ENCODE assay signal across 8 cellular contexts in the genomic region with DNA sequence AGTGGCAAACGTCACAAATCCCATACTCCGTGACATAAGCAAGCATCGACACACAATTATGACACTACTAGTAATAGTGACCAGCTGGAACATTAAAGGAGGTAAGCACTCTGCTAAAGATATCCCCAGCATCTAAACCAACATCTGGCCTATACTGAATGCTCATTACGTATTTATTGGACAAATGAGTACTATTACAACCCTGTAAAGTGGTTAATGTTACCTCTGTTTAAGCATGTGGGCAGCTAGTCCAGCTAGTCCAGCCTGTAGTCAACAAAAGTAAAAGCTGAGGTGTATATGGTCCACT. TPM values are rescaled to one million over a fixed set of nuclear protein-coding genes. Genes with fewer than 3 reads are reported as not detected.
DNase-seq lines count a peak whose midpoint lies in the region; ATAC-seq and TF ChIP-seq lines count a peak whose summit lies in the region.

No MANE protein-coding gene starts in this region.

- 0% methylated on average over 4 of the region's 4 CpGs for WGBS in SK-N-SH (ENCODE audit: low lambda C conversion rate)
- 17 to 20% methylated on average over 1 to 2 of the region's 4 CpGs for WGBS in gastroesophageal sphincter (ENCODE audit: low coverage in 1 of 2), 2 donors

- H3K4me1 ChIP-seq in SK-N-SH (ENCODE audit: control insufficient read depth in 1 of 2, insufficient read depth in 2 of 2, low read depth in 1 of 2, low read length in 1 of 2) (peaks cover 0 to 3% of the 10 kb centered on the region in 2 experiments; a peak in 1 of 4 replicates), gastroesophageal sphincter (no peaks in the 10 kb centered on the region)

- H3K27ac ChIP-seq in SK-N-SH (ENCODE audit: low read depth in 2 of 2, low read length in 1 of 2) (no peak overlapping the region), gastroesophageal sphincter (peak overlapping the region in 3 of 4 donors; percentile 80 to 91 (median 89))

- intact Hi-C loops in activated naive CD4-positive, alpha-beta T cell treated with anti-CD3 and anti-CD28 coated beads for 36 hours (cut with micrococcal nuclease), result loop anchor here (1.0 to 2.0 kb wide), 7 partner anchors 67 to 581 kb away; a partner anchor contains a TSS

- no peaks in the 10 kb centered on the region for H3F3A ChIP-seq in SK-N-SH (replicated peaks; ENCODE audit: insufficient read depth)

- H3K36me3 ChIP-seq in SK-N-SH (replicated peaks in 1 of 2; ENCODE audit: control insufficient read depth in 1 of 2, insufficient read depth in 2 of 2, low read length in 1 of 2) (no peaks in the 10 kb centered on the region), gastroesophageal sphincter (no peaks in the 10 kb centered on the region)

- ATAC-seq in gastroesophageal sphincter, result no peak

- peak overlapping the region; percentile 89 for H3K4me3 Mint-ChIP-seq in activated naive CD4-positive, alpha-beta T cell treated with anti-CD3 and anti-CD28 coated beads for 36 hours
- H3K4me3 Mint-ChIP-seq in type B pancreatic cell, result peak overlapping the region; percentile 94

- H3K4me3 ChIP-seq in SK-N-SH (ENCODE audit: low read depth in 2 of 2, low read length in 1 of 2) (peak overlapping the region; percentile 69 to 73; a peak in 2 of 4 replicates), gastroesophageal sphincter (peak overlapping the region; percentile 55 to 67)

- TF ChIP-seq CTCF in SK-N-SH (IDR thresholded peaks at IDR 0.05) (no peak; the same call in 1 of the 2 replicates), gastroesophageal sphincter (IDR thresholded peaks at IDR 0.05) (no peak), type B pancreatic cell (conservative IDR thresholded peaks at IDR 0.05) (no peak)

- no peaks in the 10 kb centered on the region for H3K9me2 ChIP-seq in SK-N-SH

- no peak overlapping the region for H3K9ac ChIP-seq in SK-N-SH

- TF ChIP-seq RAD21 in SK-N-SH (IDR thresholded peaks at IDR 0.05; ENCODE audit: low read length), result no peak

- H2AFZ ChIP-seq in SK-N-SH (ENCODE audit: low read depth), result peak overlapping the region; percentile 81; the same call in 1 of the 2 replicates

- no peaks in the 10 kb centered on the region; the same call in 1 of the 2 replicates for H3K27me3 ChIP-seq in SK-N-SH (ENCODE audit: insufficient read depth)
- H3K27me3 ChIP-seq in gastroesophageal sphincter, result no peaks in the 10 kb centered on the region

- no peaks in the 10 kb centered on the region for H4K20me1 ChIP-seq in SK-N-SH (ENCODE audit: insufficient read depth)

- no peaks in the 10 kb centered on the region for H3K9me3 Mint-ChIP-seq in activated naive CD4-positive, alpha-beta T cell treated with anti-CD3 and anti-CD28 coated beads for 36 hours
- H3K9me3 Mint-ChIP-seq in type B pancreatic cell, result no peaks in the 10 kb centered on the region

- peak overlapping the region; percentile 79; the same call in 1 of the 2 replicates for H3K4me2 ChIP-seq in SK-N-SH

- H3K9me3 ChIP-seq in SK-N-SH, result no peaks in the 10 kb centered on the region
- no peaks in the 10 kb centered on the region for H3K9me3 ChIP-seq in gastroesophageal sphincter

- peaks cover 13% of the 10 kb centered on the region for H3K4me1 Mint-ChIP-seq in activated naive CD4-positive, alpha-beta T cell treated with anti-CD3 and anti-CD28 coated beads for 36 hours (ENCODE audit: low read depth)
- H3K4me1 Mint-ChIP-seq in type B pancreatic cell (ENCODE audit: unreplicated experiment), result peaks cover 4% of the 10 kb centered on the region

- TF ChIP-seq EP300 in SK-N-SH (IDR thresholded peaks at IDR 0.05; ENCODE audit: borderline replicate concordance in 1 of 2, low read depth in 1 of 2, low read length in 1 of 2) (no peak), gastroesophageal sphincter (IDR thresholded peaks at IDR 0.05) (no peak)

- CTCF ChIA-PET in activated naive CD4-positive, alpha-beta T cell treated with anti-CD3 and anti-CD28 coated beads for 36 hours (lab: Charles Lee), result interaction anchor here (1.3 to 1.6 kb wide), 3 partner anchors 21 to 136 kb away, joined by 3 to 8 read pairs (median 4); no protein-coding TSS in a partner anchor
- CTCF ChIA-PET in SK-N-SH (lab: Yijun Ruan, JAX), result interaction anchor here (0.5 to 2.6 kb wide), 15 partner anchors 7 to 391 kb away, joined by 3 to 13 read pairs (median 4); a partner anchor contains a TSS

- POLR2A ChIA-PET in SK-N-SH (lab: Yijun Ruan, JAX), result no interaction called here

- TF ChIP-seq POLR2A in gastroesophageal sphincter (IDR thresholded peaks at IDR 0.05), result no peak

- no peak for DNase-seq in activated naive CD4-positive, alpha-beta T cell treated with anti-CD3 and anti-CD28 coated beads for 36 hours
- DNase-seq in activated naive CD4-positive, alpha-beta T cell (lab: John Stamatoyannopoulos, UW), result no peak
- DNase-seq in SK-N-SH (no peak), type B pancreatic cell (ENCODE audit: extremely low spot score, unreplicated experiment) (no peak), NCI-H187 (lab: John Stamatoyannopoulos, UW) (no peak), putamen (ENCODE audit: low spot score) (no peak), HCEC 1CT (no peak)

- peak overlapping the region; percentile 69 for H3K27ac Mint-ChIP-seq in activated naive CD4-positive, alpha-beta T cell treated with anti-CD3 and anti-CD28 coated beads for 36 hours
- peak overlapping the region; percentile 96 for H3K27ac Mint-ChIP-seq in type B pancreatic cell

- no peaks in the 10 kb centered on the region for H3K36me3 Mint-ChIP-seq in activated naive CD4-positive, alpha-beta T cell treated with anti-CD3 and anti-CD28 coated beads for 36 hours (ENCODE audit: low read depth)
- H3K36me3 Mint-ChIP-seq in type B pancreatic cell, result no peaks in the 10 kb centered on the region

- no peaks in the 10 kb centered on the region for H3K27me3 Mint-ChIP-seq in activated naive CD4-positive, alpha-beta T cell treated with anti-CD3 and anti-CD28 coated beads for 36 hours (ENCODE audit: low read depth)
- no peaks in the 10 kb centered on the region for H3K27me3 Mint-ChIP-seq in type B pancreatic cell

- peaks cover 24% of the 10 kb centered on the region for H3K79me2 ChIP-seq in SK-N-SH (ENCODE audit: insufficient read depth)

TF ChIP-seq in SK-N-SH, 30 proteins besides CTCF, POLR2A, EP300 and RAD21 (continues in another document):
- TF ChIP-seq, protein P1, sequence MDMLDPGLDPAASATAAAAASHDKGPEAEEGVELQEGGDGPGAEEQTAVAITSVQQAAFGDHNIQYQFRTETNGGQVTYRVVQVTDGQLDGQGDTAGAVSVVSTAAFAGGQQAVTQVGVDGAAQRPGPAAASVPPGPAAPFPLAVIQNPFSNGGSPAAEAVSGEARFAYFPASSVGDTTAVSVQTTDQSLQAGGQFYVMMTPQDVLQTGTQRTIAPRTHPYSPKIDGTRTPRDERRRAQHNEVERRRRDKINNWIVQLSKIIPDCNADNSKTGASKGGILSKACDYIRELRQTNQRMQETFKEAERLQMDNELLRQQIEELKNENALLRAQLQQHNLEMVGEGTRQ (IDR thresholded peaks at IDR 0.05; ENCODE audit: borderline replicate concordance, low read depth, low read length), result no peak
- no peak for TF ChIP-seq GABPA (IDR thresholded peaks at IDR 0.05; ENCODE audit: low read depth)
- TF ChIP-seq YY1 (IDR thresholded peaks at IDR 0.05; ENCODE audit: low read depth), result no peak
- TF ChIP-seq, protein P2, sequence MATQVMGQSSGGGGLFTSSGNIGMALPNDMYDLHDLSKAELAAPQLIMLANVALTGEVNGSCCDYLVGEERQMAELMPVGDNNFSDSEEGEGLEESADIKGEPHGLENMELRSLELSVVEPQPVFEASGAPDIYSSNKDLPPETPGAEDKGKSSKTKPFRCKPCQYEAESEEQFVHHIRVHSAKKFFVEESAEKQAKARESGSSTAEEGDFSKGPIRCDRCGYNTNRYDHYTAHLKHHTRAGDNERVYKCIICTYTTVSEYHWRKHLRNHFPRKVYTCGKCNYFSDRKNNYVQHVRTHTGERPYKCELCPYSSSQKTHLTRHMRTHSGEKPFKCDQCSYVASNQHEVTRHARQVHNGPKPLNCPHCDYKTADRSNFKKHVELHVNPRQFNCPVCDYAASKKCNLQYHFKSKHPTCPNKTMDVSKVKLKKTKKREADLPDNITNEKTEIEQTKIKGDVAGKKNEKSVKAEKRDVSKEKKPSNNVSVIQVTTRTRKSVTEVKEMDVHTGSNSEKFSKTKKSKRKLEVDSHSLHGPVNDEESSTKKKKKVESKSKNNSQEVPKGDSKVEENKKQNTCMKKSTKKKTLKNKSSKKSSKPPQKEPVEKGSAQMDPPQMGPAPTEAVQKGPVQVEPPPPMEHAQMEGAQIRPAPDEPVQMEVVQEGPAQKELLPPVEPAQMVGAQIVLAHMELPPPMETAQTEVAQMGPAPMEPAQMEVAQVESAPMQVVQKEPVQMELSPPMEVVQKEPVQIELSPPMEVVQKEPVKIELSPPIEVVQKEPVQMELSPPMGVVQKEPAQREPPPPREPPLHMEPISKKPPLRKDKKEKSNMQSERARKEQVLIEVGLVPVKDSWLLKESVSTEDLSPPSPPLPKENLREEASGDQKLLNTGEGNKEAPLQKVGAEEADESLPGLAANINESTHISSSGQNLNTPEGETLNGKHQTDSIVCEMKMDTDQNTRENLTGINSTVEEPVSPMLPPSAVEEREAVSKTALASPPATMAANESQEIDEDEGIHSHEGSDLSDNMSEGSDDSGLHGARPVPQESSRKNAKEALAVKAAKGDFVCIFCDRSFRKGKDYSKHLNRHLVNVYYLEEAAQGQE (IDR thresholded peaks at IDR 0.05; ENCODE audit: low read depth, low read length), result no peak
- TF ChIP-seq MEF2A (IDR thresholded peaks at IDR 0.05; ENCODE audit: borderline replicate concordance, low read depth), result no peak
- no peak for TF ChIP-seq RCOR1 (IDR thresholded peaks at IDR 0.05; ENCODE audit: low read length)
- TF ChIP-seq JUND (IDR thresholded peaks at IDR 0.05), result no peak
- no peak for TF ChIP-seq TAF1 (IDR thresholded peaks at IDR 0.05; ENCODE audit: borderline replicate concordance, low read depth, low read length)

RNA-seq across cellular contexts. Expression of a gene that starts 0.4 kb away (rescaled TPM):
- total RNA-seq in activated naive CD4-positive, alpha-beta T cell treated with anti-CD3 and anti-CD28 coated beads for 36 hours, result 1 to 10 TPM; 6.5 to 7.4 TPM
- polyA plus RNA-seq in SK-N-SH (2012; rRNA removed), result 1.2 and 3.0 TPM in 2 replicates
- polyA plus RNA-seq in SK-N-SH (2012; cell fraction: cytosol; rRNA removed), result 2.0 and 2.5 TPM in 2 replicates
- 2.1 and 4.5 TPM in 2 replicates for polyA plus RNA-seq in SK-N-SH (2012; cell fraction: nucleus; rRNA removed)
- total RNA-seq in gastroesophageal sphincter (10 to 100 TPM; 12.7 to 25.4 (median 20.0) TPM), type B pancreatic cell (ENCODE audit: low replicate concordance) (8.4 and 13.2 TPM in 2 replicates)

RNA-seq across cellular contexts. Expression of a gene that starts 24.7 kb away (rescaled TPM):
- total RNA-seq in activated naive CD4-positive, alpha-beta T cell treated with anti-CD3 and anti-CD28 coated beads for 36 hours, result not detected
- not detected in 2 replicates for polyA plus RNA-seq in SK-N-SH (2012; rRNA removed)
- not detected in 2 replicates for polyA plus RNA-seq in SK-N-SH (2012; cell fraction: cytosol; rRNA removed)
- polyA plus RNA-seq in SK-N-SH (2012; cell fraction: nucleus; rRNA removed), result not detected in 2 replicates
- total RNA-seq in gastroesophageal sphincter (under 1 TPM in 2 of 4 donors, not detected in 2; 0.67 to 0.94 TPM), type B pancreatic cell (ENCODE audit: low replicate concordance) (3.2 and 12.9 TPM in 2 replicates)

Comparison
In these comparisons a context has a peak if more than half of its experiments do, and no peak if none do; other contexts are left out.
1. H3K27ac ChIP-seq: peak in gastroesophageal sphincter (3 of 4); none in SK-N-SH (0 of 2).